Comparison of ENCODE assay signal across 9 cellular contexts in the genomic region with DNA sequence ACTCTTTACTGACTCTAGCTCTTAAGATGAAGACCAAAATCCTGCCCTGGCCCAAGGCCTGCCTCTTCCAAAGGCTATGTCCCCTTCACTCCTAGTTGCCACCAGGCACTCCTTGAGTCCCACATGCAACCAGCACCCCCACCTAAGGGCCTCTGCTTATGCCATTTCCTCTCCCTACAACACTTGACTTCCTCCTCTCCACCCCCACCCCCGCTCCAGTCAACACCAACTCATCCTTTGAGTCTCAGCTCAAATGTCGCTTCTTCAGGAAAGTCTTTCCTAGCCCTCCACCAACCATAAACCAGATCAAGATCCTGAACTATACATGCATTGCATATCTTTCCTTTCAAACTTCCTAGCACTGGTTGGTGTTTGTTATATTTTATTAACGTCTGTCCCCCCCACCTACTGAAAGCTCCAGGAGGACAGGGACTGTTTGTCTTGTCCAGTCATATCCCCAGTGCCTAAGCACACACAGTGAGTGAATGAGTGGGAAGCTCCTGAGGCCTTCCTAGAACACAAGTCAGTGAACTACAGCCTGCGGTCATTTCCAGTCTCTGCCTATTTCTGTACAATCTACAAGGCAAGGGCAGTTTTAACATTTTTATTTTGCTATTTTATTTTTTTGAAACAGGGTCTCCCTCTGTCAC. TPM values are rescaled to one million over a fixed set of nuclear protein-coding genes. Genes with fewer than 3 reads are reported as not detected.
A peak's percentile ranks its signal among the peaks of the same experiment; 100 is the strongest.
DNase-seq lines count a peak whose midpoint lies in the region; ATAC-seq and TF ChIP-seq lines count a peak whose summit lies in the region.
"Had no signal": no experiment of that assay in that cellular context is flagged by ENCODE, and none has a peak within 500 bp of the region (broad histone marks: within the 10 kb centered on the region; RNA-seq: fewer than 3 reads in every experiment).

No MANE protein-coding gene starts in this region.

- ATAC-seq in gastrocnemius medialis = no peak

- H3K36me3 ChIP-seq in breast epithelium (no peaks in the 10 kb centered on the region), gastrocnemius medialis (no peaks in the 10 kb centered on the region)

- TF ChIP-seq POLR2A in breast epithelium (IDR thresholded peaks at IDR 0.05) (no peak), gastrocnemius medialis (IDR thresholded peaks at IDR 0.05) (no peak)

- H3K4me1 ChIP-seq in breast epithelium (peaks cover 5 to 33% of the 10 kb centered on the region in 2 donors), gastrocnemius medialis (peaks cover 70 to 78% of the 10 kb centered on the region in 2 donors)

- DNase-seq in ELR (ENCODE audit: low read depth) (peak; percentile 36), OCI-M1 (lab: John Stamatoyannopoulos, UW) (peak; percentile 30), breast epithelium (ENCODE audit: low spot score in 2 of 2) (no peak), gastrocnemius medialis (no peak), ACHN (no peak), NCI-H128 (lab: John Stamatoyannopoulos, UW; ENCODE audit: unreplicated experiment) (no peak), HPDE6-E6E7 (ENCODE audit: extremely low spot score) (no peak), NCI-H345 treated with DMSO at 0.1 percent for 48 hours (lab: John Stamatoyannopoulos, UW; ENCODE audit: unreplicated experiment) (no peak)

- H3K9me3 ChIP-seq in breast epithelium (no peaks in the 10 kb centered on the region), gastrocnemius medialis (no peaks in the 10 kb centered on the region)

- H3K4me3 ChIP-seq in breast epithelium = peak overlapping the region in 1 of 3 donors; percentile 2
- H3K4me3 ChIP-seq in gastrocnemius medialis = no peak overlapping the region

- in situ Hi-C loops in gastrocnemius medialis (cut with MboI; ENCODE audit: low sequenced_read_pairs in 4 of 4) = no loop called here
- in situ Hi-C loops in ACHN (cut with HindIII; ENCODE audit: low pct_ligation_motif_present, low pct_unique_long_range_greater_than_20kb, low sequenced_read_pairs) = no loop called here

- intact Hi-C loops in breast epithelium (cut with DNase I; ENCODE audit: low total_unique reads) (no loop called here), gastrocnemius medialis (cut with DNase I; ENCODE audit: low total_unique reads) (no loop called here)

- peak overlapping the region; percentile 91 to 95 for H3K27ac ChIP-seq in breast epithelium
- peak overlapping the region; percentile 5 to 77 (median 72) for H3K27ac ChIP-seq in gastrocnemius medialis

- H3K27me3 ChIP-seq in breast epithelium (no peaks in the 10 kb centered on the region), gastrocnemius medialis (no peaks in the 10 kb centered on the region)

- TF ChIP-seq CTCF in breast epithelium (IDR thresholded peaks at IDR 0.05) (no peak), gastrocnemius medialis (IDR thresholded peaks at IDR 0.05 in 4 of 5, conservative IDR thresholded peaks at IDR 0.05 in 1 of 5) (no peak)

RNA-seq across cellular contexts. Expression of a gene that starts 7.3 kb away (rescaled TPM):
- 10 to 100 TPM; 44.9 to 71.0 (median 69.2) TPM for total RNA-seq in breast epithelium
- total RNA-seq in gastrocnemius medialis = 1 to 10 TPM; 4.7 to 9.6 (median 8.1) TPM

RNA-seq across cellular contexts. Expression of a gene that starts 22.2 kb away (rescaled TPM):
- total RNA-seq in breast epithelium = not detected
- not detected for total RNA-seq in gastrocnemius medialis
- total RNA-seq: M059J had no signal

Comparison
In these comparisons a context has a peak if more than half of its experiments do, and no peak if none do; other contexts are left out.
1. DNase-seq: peak in ELR (single experiment) and OCI-M1 (single experiment); none in breast epithelium (0 of 2), gastrocnemius medialis (0 of 2), ACHN (single experiment), NCI-H128 (single experiment), HPDE6-E6E7 (single experiment) and NCI-H345 treated with DMSO at 0.1 percent for 48 hours (single experiment).
2. RNA of a gene that starts 7.3 kb away (total RNA-seq): 44.9 to 71.0 TPM in breast epithelium; 4.7 to 9.6 TPM in gastrocnemius medialis; every median in the first group is over 4 times any median in the second.